ENCODE assay signal across 8 cellular contexts in genomic region chr22:38298312-38299000, GRCh38. TPM values are rescaled to one million over a fixed set of nuclear protein-coding genes. Genes with fewer than 3 reads are reported as not detected.
DNase-seq lines count a peak whose midpoint lies in the region; ATAC-seq and TF ChIP-seq lines count a peak whose summit lies in the region.

No MANE protein-coding gene starts in this region.

- H3F3A ChIP-seq in SK-N-SH (replicated peaks; ENCODE audit: insufficient read depth): no peaks in the 10 kb centered on the region

- H3K4me2 ChIP-seq in SK-N-SH (no peak overlapping the region), parathyroid adenoma (ENCODE audit: low read length) (no peak overlapping the region)

- H3K4me3 Mint-ChIP-seq in central memory CD8-positive, alpha-beta T cell: no peak overlapping the region

- H3K27ac Mint-ChIP-seq in central memory CD8-positive, alpha-beta T cell (ENCODE audit: low read depth): no peak overlapping the region

- peaks cover 0 to 33% of the 10 kb centered on the region in 2 experiments for H3K36me3 ChIP-seq in SK-N-SH (replicated peaks in 1 of 2; ENCODE audit: control insufficient read depth in 1 of 2, insufficient read depth in 2 of 2, low read length in 1 of 2)
- no peaks in the 10 kb centered on the region for H3K36me3 ChIP-seq in parathyroid adenoma (ENCODE audit: control insufficient read depth, insufficient read depth, low read length)

- H3K9me3 ChIP-seq in SK-N-SH (no peaks in the 10 kb centered on the region), parathyroid adenoma (ENCODE audit: control insufficient read depth, low read length) (no peaks in the 10 kb centered on the region)

- H3K27me3 ChIP-seq in SK-N-SH (ENCODE audit: insufficient read depth) (no peaks in the 10 kb centered on the region), parathyroid adenoma (ENCODE audit: control insufficient read depth, insufficient read depth, low read length) (no peaks in the 10 kb centered on the region)

- H3K4me1 ChIP-seq in SK-N-SH (ENCODE audit: control insufficient read depth in 1 of 2, insufficient read depth in 2 of 2, low read depth in 1 of 2, low read length in 1 of 2) (no peaks in the 10 kb centered on the region), parathyroid adenoma (no peaks in the 10 kb centered on the region)

- H3K4me1 Mint-ChIP-seq in central memory CD8-positive, alpha-beta T cell: no peaks in the 10 kb centered on the region

- H2AFZ ChIP-seq in SK-N-SH (ENCODE audit: low read depth) (no peak overlapping the region), parathyroid adenoma (no peak overlapping the region)

- CTCF ChIA-PET in SK-N-SH (lab: Yijun Ruan, JAX): no interaction called here

- TF ChIP-seq CTCF in GM20000 (IDR thresholded peaks at IDR 0.05; ENCODE audit: extremely low read depth, missing control alignments) (peak; percentile 53), SK-N-SH (IDR thresholded peaks at IDR 0.05) (peak; percentile 42), parathyroid adenoma (IDR thresholded peaks at IDR 0.05) (peak; percentile 9)

- H4K20me1 ChIP-seq in SK-N-SH (ENCODE audit: insufficient read depth): peaks cover 22% of the 10 kb centered on the region

- WGBS in SK-N-SH (ENCODE audit: low lambda C conversion rate): 92% methylated on average over 10 of the region's 25 CpGs

- no peak overlapping the region for H3K9ac ChIP-seq in SK-N-SH
- H3K9ac ChIP-seq in parathyroid adenoma: no peak overlapping the region

- no peak for TF ChIP-seq RAD21 in SK-N-SH (IDR thresholded peaks at IDR 0.05; ENCODE audit: low read length)

- H3K79me2 ChIP-seq in SK-N-SH (ENCODE audit: insufficient read depth) (peaks cover 22% of the 10 kb centered on the region; the same call in 1 of the 2 replicates), parathyroid adenoma (peaks cover 7% of the 10 kb centered on the region)

- peak; percentile 70 for ATAC-seq in central memory CD8-positive, alpha-beta T cell (replicated peaks; ENCODE audit: extremely low read depth, poor library complexity, severe bottlenecking)
- ATAC-seq in GM18520 (IDR thresholded peaks at IDR 0.05; ENCODE audit: unreplicated experiment) (no peak), HG02623 (IDR thresholded peaks at IDR 0.05; ENCODE audit: unreplicated experiment) (no peak), HG03460 (IDR thresholded peaks at IDR 0.05; ENCODE audit: unreplicated experiment) (no peak)

- H3K4me3 ChIP-seq in SK-N-SH (ENCODE audit: low read depth in 2 of 2, low read length in 1 of 2) (no peak overlapping the region), parathyroid adenoma (ENCODE audit: low read depth, low read length) (no peak overlapping the region)

- H3K9me3 Mint-ChIP-seq in central memory CD8-positive, alpha-beta T cell: no peaks in the 10 kb centered on the region

- DNase-seq in GM20000 (ENCODE audit: low spot score) (peak; percentile 64), SK-N-SH (peak; percentile 52), NCI-H1436 (lab: John Stamatoyannopoulos, UW) (no peak)
- DNase-seq in central memory CD8-positive, alpha-beta T cell (ENCODE audit: low spot score in 2 of 2): no peak

- TF ChIP-seq EP300 in SK-N-SH (IDR thresholded peaks at IDR 0.05; ENCODE audit: borderline replicate concordance in 1 of 2, low read depth in 1 of 2, low read length in 1 of 2): no peak

- POLR2A ChIA-PET in SK-N-SH (lab: Yijun Ruan, JAX): no interaction called here

- H3K36me3 Mint-ChIP-seq in central memory CD8-positive, alpha-beta T cell (ENCODE audit: insufficient read depth): peaks cover 45% of the 10 kb centered on the region

- no peaks in the 10 kb centered on the region for H3K27me3 Mint-ChIP-seq in central memory CD8-positive, alpha-beta T cell

- H3K27ac ChIP-seq in SK-N-SH (ENCODE audit: low read depth in 2 of 2, low read length in 1 of 2) (no peak overlapping the region), parathyroid adenoma (no peak overlapping the region)

- H3K9me2 ChIP-seq in SK-N-SH: no peaks in the 10 kb centered on the region

TF ChIP-seq in SK-N-SH, 30 proteins besides CTCF, POLR2A, EP300 and RAD21:
- TF ChIP-seq RFX5 (IDR thresholded peaks at IDR 0.05; ENCODE audit: low read length) (no peak), CHD2 (IDR thresholded peaks at IDR 0.05; ENCODE audit: low read length, partially characterized antibody) (no peak)
- TF ChIP-seq, protein P1, sequence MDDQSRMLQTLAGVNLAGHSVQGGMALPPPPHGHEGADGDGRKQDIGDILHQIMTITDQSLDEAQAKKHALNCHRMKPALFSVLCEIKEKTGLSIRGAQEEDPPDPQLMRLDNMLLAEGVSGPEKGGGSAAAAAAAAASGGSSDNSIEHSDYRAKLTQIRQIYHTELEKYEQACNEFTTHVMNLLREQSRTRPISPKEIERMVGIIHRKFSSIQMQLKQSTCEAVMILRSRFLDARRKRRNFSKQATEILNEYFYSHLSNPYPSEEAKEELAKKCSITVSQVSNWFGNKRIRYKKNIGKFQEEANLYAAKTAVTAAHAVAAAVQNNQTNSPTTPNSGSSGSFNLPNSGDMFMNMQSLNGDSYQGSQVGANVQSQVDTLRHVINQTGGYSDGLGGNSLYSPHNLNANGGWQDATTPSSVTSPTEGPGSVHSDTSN (IDR thresholded peaks at IDR 0.05): no peak
TF ChIP-seq in SK-N-SH: peak in this region for 0.

RNA-seq across cellular contexts. Expression of gene CSNK1E, which starts 18.8 kb away (rescaled TPM):
- 126 and 130 TPM in 2 replicates for polyA plus RNA-seq in SK-N-SH (2012; rRNA removed)
- 57.8 and 84.5 TPM in 2 replicates for polyA plus RNA-seq in SK-N-SH (2012; cell fraction: cytosol; rRNA removed)
- polyA plus RNA-seq in SK-N-SH (2012; cell fraction: nucleus; rRNA removed): 236 and 305 TPM in 2 replicates

RNA-seq across cellular contexts. Expression of gene TMEM184B, which starts 25.6 kb away (rescaled TPM):
- 17.4 and 25.3 TPM in 2 replicates for polyA plus RNA-seq in SK-N-SH (2012; rRNA removed)
- 13.1 and 18.7 TPM in 2 replicates for polyA plus RNA-seq in SK-N-SH (2012; cell fraction: cytosol; rRNA removed)
- polyA plus RNA-seq in SK-N-SH (2012; cell fraction: nucleus; rRNA removed): 42.9 and 45.0 TPM in 2 replicates

Comparison
In these comparisons a context has a peak if more than half of its experiments do, and no peak if none do; other contexts are left out.
1. DNase-seq: peak in GM20000 (single experiment) and SK-N-SH (single experiment); none in central memory CD8-positive, alpha-beta T cell (0 of 2) and NCI-H1436 (single experiment).
2. Peak in every context shown above with its lines, with median percentiles within 50 percentile points of each other: CTCF ChIP-seq.